16 cellular contexts compared by ENCODE assay signal in genomic region chr2:7931808-7932207, GRCh38.
"Had no signal": no experiment of that assay in that cellular context is flagged by ENCODE, and none has a peak within 500 bp of the region (broad histone marks: within the 10 kb centered on the region; RNA-seq: fewer than 3 reads in every experiment).

No MANE protein-coding gene starts in this region.

- H3K27ac ChIP-seq: spleen had no signal

- H3K36me3 ChIP-seq: gastroesophageal sphincter, spleen had no signal

- ATAC-seq: esophagus mucosa; gastroesophageal sphincter; left lobe of liver; naive thymus-derived CD4-positive, alpha-beta T cell; sciatic nerve; stimulated activated naive B cell treated with anti-CD40 and anti-IgM and Interleukin-4, amounts not matched to agents 10 μg/mL and 1 μg/mL and 100 μg/mL, for 72 hours had no signal

- DNase-seq: effector memory CD4-positive, alpha-beta T cell; glutamatergic neuron; islet precursor cell; mammary epithelial cell; naive thymus-derived CD4-positive, alpha-beta T cell; posterior cingulate gyrus; spleen; stimulated activated CD4-positive, alpha-beta T cell treated with anti-CD3 and anti-CD28 coated beads, Interleukin-15, amount 100 ng/mL, for 24 hours; stimulated activated CD4-positive, alpha-beta T cell treated with anti-CD3 and anti-CD28 coated beads, Interleukin-4, amount 100 ng/mL, for 24 hours; stimulated activated naive B cell treated with anti-CD40 and anti-IgM and Interleukin-4, amounts not matched to agents 10 μg/mL and 1 μg/mL and 100 μg/mL, for 72 hours; trophoblast cell had no signal

- H3K27ac Mint-ChIP-seq: stimulated activated naive B cell treated with anti-CD40 and anti-IgM and Interleukin-4, amounts not matched to agents 10 μg/mL and 1 μg/mL and 100 μg/mL, for 72 hours had no signal

- H3K4me1 ChIP-seq: gastroesophageal sphincter, spleen had no signal

- H3K4me1 Mint-ChIP-seq: neural crest cell; stimulated activated naive B cell treated with anti-CD40 and anti-IgM and Interleukin-4, amounts not matched to agents 10 μg/mL and 1 μg/mL and 100 μg/mL, for 72 hours had no signal

- H3K4me3 ChIP-seq: gastroesophageal sphincter, spleen had no signal

- H3K9me3 Mint-ChIP-seq: neural crest cell; stimulated activated naive B cell treated with anti-CD40 and anti-IgM and Interleukin-4, amounts not matched to agents 10 μg/mL and 1 μg/mL and 100 μg/mL, for 72 hours had no signal

- H3K4me3 Mint-ChIP-seq: naive thymus-derived CD4-positive, alpha-beta T cell; neural crest cell; stimulated activated naive B cell treated with anti-CD40 and anti-IgM and Interleukin-4, amounts not matched to agents 10 μg/mL and 1 μg/mL and 100 μg/mL, for 72 hours had no signal

- H3K27me3 ChIP-seq: gastroesophageal sphincter, spleen had no signal

- H3K36me3 Mint-ChIP-seq: stimulated activated naive B cell treated with anti-CD40 and anti-IgM and Interleukin-4, amounts not matched to agents 10 μg/mL and 1 μg/mL and 100 μg/mL, for 72 hours had no signal
